In genomic region chr1:24070821-24071393, GRCh38 we compare ENCODE assay signal across 8 cellular contexts. TPM values are rescaled to one million over a fixed set of nuclear protein-coding genes. Genes with fewer than 3 reads are reported as not detected.
A peak's percentile ranks its signal among the peaks of the same experiment; 100 is the strongest.
DNase-seq lines count a peak whose midpoint lies in the region; ATAC-seq and TF ChIP-seq lines count a peak whose summit lies in the region.

No MANE protein-coding gene starts in this region.

- CTCF ChIA-PET in PC-3 (lab: Charles Lee) = interaction anchor here (0.5 to 1.9 kb wide), 8 partner anchors 42 to 447 kb away, joined by 3 to 5 read pairs (median 3); partner anchors contain the start of gene SRSF10

- H3K9me3 ChIP-seq in PC-3 (ENCODE audit: low read length) = no peaks in the 10 kb centered on the region

- H3F3A ChIP-seq in PC-3 (ENCODE audit: low read length, unreplicated experiment) = no peaks in the 10 kb centered on the region

- POLR2A ChIA-PET in PC-3 (lab: Charles Lee; ENCODE audit: unreplicated experiment) = no interaction called here

- peaks cover 3% of the 10 kb centered on the region; the same call in 1 of the 2 replicates for H3K4me1 ChIP-seq in PC-3 (ENCODE audit: insufficient read depth, low read length)

- DNase-seq in DMS153 (lab: John Stamatoyannopoulos, UW) = peak; percentile 68
- DNase-seq in KG1 (lab: John Stamatoyannopoulos, UW) = peak; percentile 27
- peak; percentile 94 for DNase-seq in PC-3
- DNase-seq in activated T-cell treated with anti-CD3 and anti-CD28 coated beads for 48 hours (ENCODE audit: low read depth) = peak; percentile 66
- peak; percentile 72 for DNase-seq in fibroblast of peridontal ligament (ENCODE audit: extremely low read depth)
- peak; percentile 83 for DNase-seq in nephron progenitor cell
- DNase-seq in stimulated activated naive CD4-positive, alpha-beta T cell (lab: John Stamatoyannopoulos, UW) = peak; percentile 22 to 73 (median 40)

- intact Hi-C loops in PC-3 (cut with micrococcal nuclease) = loop anchor here (2.0 to 5.0 kb wide), 3 partner anchors 42 to 321 kb away; partner anchors contain the start of genes IFNLR1 and MYOM3

- H3K79me2 ChIP-seq in PC-3 (ENCODE audit: low read length) = no peaks in the 10 kb centered on the region

- H3K4me3 Mint-ChIP-seq in nephron progenitor cell = peak overlapping the region; percentile 36

- no peak overlapping the region for H3K27ac Mint-ChIP-seq in nephron progenitor cell

- no TSS peak for BruUV-seq in PC-3 (replicated peaks; lab: Mats Ljungman, UMichigan)

- H3K4me2 ChIP-seq in PC-3 (ENCODE audit: low read length) = peak overlapping the region; percentile 49

- H3K9ac ChIP-seq in PC-3 (ENCODE audit: low read length) = no peak overlapping the region

- ATAC-seq in PC-3 = peak; percentile 97
- no peak for ATAC-seq in HG02973 (IDR thresholded peaks at IDR 0.05; ENCODE audit: unreplicated experiment)

- no peaks in the 10 kb centered on the region for H3K9me2 ChIP-seq in PC-3 (replicated peaks; ENCODE audit: low read length)

- H3K4me3 ChIP-seq in PC-3 (ENCODE audit: low read length) = no peak overlapping the region

- no peak overlapping the region for H3K27ac ChIP-seq in PC-3 (ENCODE audit: low read length)

- peaks cover 12% of the 10 kb centered on the region for H3K27me3 Mint-ChIP-seq in nephron progenitor cell (ENCODE audit: low read depth, poor library complexity)

- no peaks in the 10 kb centered on the region for H3K36me3 ChIP-seq in PC-3 (ENCODE audit: low read depth, low read length)

- no peaks in the 10 kb centered on the region for H4K20me1 ChIP-seq in PC-3 (ENCODE audit: low read length)

- TF ChIP-seq CTCF in PC-3 (conservative IDR thresholded peaks at IDR 0.05; ENCODE audit: low read depth, low read length) (peak; percentile 94), nephron progenitor cell (IDR thresholded peaks at IDR 0.05) (peak; percentile 87)

- H3K36me3 Mint-ChIP-seq in nephron progenitor cell (ENCODE audit: low read depth) = no peaks in the 10 kb centered on the region

- H3K27me3 ChIP-seq in PC-3 (ENCODE audit: low read length) = no peaks in the 10 kb centered on the region

- no peaks in the 10 kb centered on the region for H3K9me3 Mint-ChIP-seq in nephron progenitor cell

- peaks cover 12% of the 10 kb centered on the region for H3K4me1 Mint-ChIP-seq in nephron progenitor cell

- H2AFZ ChIP-seq in PC-3 (ENCODE audit: low read length) = peak overlapping the region; percentile 76

RNA-seq across cellular contexts. Expression of gene MYOM3, which starts 41.0 kb away (rescaled TPM):
- 0.04 and 0.12 TPM in 2 replicates for total RNA-seq in PC-3 (2014; rRNA removed)

Comparison
In these comparisons a context has a peak if more than half of its experiments do, and no peak if none do; other contexts are left out.
1. DNase-seq: peak in every context shown above with its lines; median percentile 94 in PC-3; 83 in nephron progenitor cell; 72 in fibroblast of peridontal ligament; 68 in DMS153; 66 in activated T-cell treated with anti-CD3 and anti-CD28 coated beads for 48 hours; 40 in stimulated activated naive CD4-positive, alpha-beta T cell; 27 in KG1.